In the genomic region with DNA sequence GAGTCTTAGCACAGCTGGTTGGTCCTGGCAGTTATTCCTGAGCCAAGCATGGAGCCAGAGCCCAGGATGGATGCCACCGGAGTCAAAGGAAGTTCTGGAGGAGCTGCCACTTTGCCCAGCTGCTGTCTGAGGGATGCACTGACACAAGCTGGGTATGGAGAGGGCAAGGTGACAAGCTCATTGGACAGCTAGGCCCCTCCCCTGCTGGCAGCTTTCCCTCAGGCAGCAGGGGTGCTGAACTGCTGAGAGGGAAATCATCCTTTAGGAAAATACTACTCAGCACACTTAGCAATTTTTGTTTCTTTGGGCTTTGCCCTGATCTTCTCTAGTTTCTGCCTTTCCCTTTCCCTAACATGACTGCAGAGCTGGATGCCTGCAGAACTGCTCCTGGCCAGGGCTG, we compare ENCODE assay signal across 18 cellular contexts.
A peak's percentile ranks its signal among the peaks of the same experiment; 100 is the strongest.
DNase-seq lines count a peak whose midpoint lies in the region; ATAC-seq and TF ChIP-seq lines count a peak whose summit lies in the region.
"Had no signal": no experiment of that assay in that cellular context is flagged by ENCODE, and none has a peak within 500 bp of the region (broad histone marks: within the 10 kb centered on the region; RNA-seq: fewer than 3 reads in every experiment).

No MANE protein-coding gene starts in this region.

- H3K27me3 ChIP-seq in MM.1S (replicated peaks; ENCODE audit: insufficient read depth, low read length), result no peaks in the 10 kb centered on the region
- H3K27me3 ChIP-seq in neural progenitor cell, result no peaks in the 10 kb centered on the region
- H3K27me3 ChIP-seq: ascending aorta had no signal

- peaks cover 2% of the 10 kb centered on the region for H3K36me3 Mint-ChIP-seq in chondrocyte (ENCODE audit: low read depth)
- no peaks in the 10 kb centered on the region for H3K36me3 Mint-ChIP-seq in neural progenitor cell

- TF ChIP-seq CTCF in MM.1S (IDR thresholded peaks at IDR 0.05; ENCODE audit: low read length) (no peak), chondrocyte (IDR thresholded peaks at IDR 0.05) (no peak), neural progenitor cell (IDR thresholded peaks at IDR 0.05) (no peak)

- ATAC-seq in HG02798 (IDR thresholded peaks at IDR 0.05; ENCODE audit: poor library complexity, unreplicated experiment), result no peak
- ATAC-seq: K562, sciatic nerve had no signal

- H3K79me2 ChIP-seq in MM.1S (ENCODE audit: low read length) (no peaks in the 10 kb centered on the region), neural progenitor cell (ENCODE audit: low read depth) (no peaks in the 10 kb centered on the region)

- H4K20me1 ChIP-seq in MM.1S (ENCODE audit: insufficient read depth, low read length) (no peaks in the 10 kb centered on the region), neural progenitor cell (ENCODE audit: low read depth) (no peaks in the 10 kb centered on the region)

- H3K9me3 ChIP-seq in MM.1S (replicated peaks; ENCODE audit: insufficient read depth, low read length) (no peaks in the 10 kb centered on the region), neural progenitor cell (ENCODE audit: low read depth) (no peaks in the 10 kb centered on the region)
- H3K9me3 ChIP-seq: ascending aorta had no signal

- H3K36me3 ChIP-seq in MM.1S (replicated peaks; ENCODE audit: insufficient read depth, low read length), result no peaks in the 10 kb centered on the region
- H3K36me3 ChIP-seq in neural progenitor cell, result no peaks in the 10 kb centered on the region
- H3K36me3 ChIP-seq: ascending aorta had no signal

- no peak overlapping the region for H3K4me3 Mint-ChIP-seq in chondrocyte (ENCODE audit: unreplicated experiment)
- no peak overlapping the region for H3K4me3 Mint-ChIP-seq in neural progenitor cell
- H3K4me3 Mint-ChIP-seq: activated CD4-positive, alpha-beta memory T cell treated with anti-CD3 and anti-CD28 coated beads, Interleukin-2, amount 10 ng/mL, durations not matched to agents 7 days and 5 days; activated naive CD4-positive, alpha-beta T cell treated with anti-CD3 and anti-CD28 coated beads, Interleukin-2, amount 10 ng/mL, durations not matched to agents 7 days and 5 days; activated T-cell treated with anti-CD3 and anti-CD28 coated beads, Interleukin-2, amount 50 U/mL, for 24 hours had no signal

- H3K9ac ChIP-seq in MM.1S (ENCODE audit: low read length), result no peak overlapping the region
- H3K9ac ChIP-seq in neural progenitor cell, result no peak overlapping the region

- no peaks in the 10 kb centered on the region for H3K27me3 Mint-ChIP-seq in chondrocyte (ENCODE audit: low read depth)
- H3K27me3 Mint-ChIP-seq in neural progenitor cell (ENCODE audit: insufficient read depth, low read depth), result peaks cover 4% of the 10 kb centered on the region
- H3K27me3 Mint-ChIP-seq: activated CD4-positive, alpha-beta memory T cell treated with anti-CD3 and anti-CD28 coated beads, Interleukin-2, amount 10 ng/mL, durations not matched to agents 7 days and 5 days; activated naive CD4-positive, alpha-beta T cell treated with anti-CD3 and anti-CD28 coated beads, Interleukin-2, amount 10 ng/mL, durations not matched to agents 7 days and 5 days; activated T-cell treated with anti-CD3 and anti-CD28 coated beads, Interleukin-2, amount 50 U/mL, for 24 hours had no signal

- H3K4me1 ChIP-seq in MM.1S (ENCODE audit: low read length) (peaks cover 19% of the 10 kb centered on the region), neural progenitor cell (peaks cover 15% of the 10 kb centered on the region)
- H3K4me1 ChIP-seq: ascending aorta had no signal

- peaks cover 21% of the 10 kb centered on the region for H3K4me1 Mint-ChIP-seq in chondrocyte (ENCODE audit: low read depth)
- H3K4me1 Mint-ChIP-seq in neural progenitor cell, result peaks cover 6% of the 10 kb centered on the region
- H3K4me1 Mint-ChIP-seq: activated CD4-positive, alpha-beta memory T cell treated with anti-CD3 and anti-CD28 coated beads, Interleukin-2, amount 10 ng/mL, durations not matched to agents 7 days and 5 days had no signal

- H3K9me3 Mint-ChIP-seq in chondrocyte (ENCODE audit: low read depth) (no peaks in the 10 kb centered on the region), neural progenitor cell (no peaks in the 10 kb centered on the region)
- H3K9me3 Mint-ChIP-seq: activated CD4-positive, alpha-beta memory T cell treated with anti-CD3 and anti-CD28 coated beads, Interleukin-2, amount 10 ng/mL, durations not matched to agents 7 days and 5 days; activated naive CD4-positive, alpha-beta T cell treated with anti-CD3 and anti-CD28 coated beads, Interleukin-2, amount 10 ng/mL, durations not matched to agents 7 days and 5 days; activated T-cell treated with anti-CD3 and anti-CD28 coated beads, Interleukin-2, amount 50 U/mL, for 24 hours had no signal

- DNase-seq in NCI-H524 (lab: John Stamatoyannopoulos, UW) (peak; percentile 29 to 71), NCI-H524 treated with DMSO at 0.1 percent for 48 hours (lab: John Stamatoyannopoulos, UW) (no peak), MM.1S (no peak), chondrocyte (ENCODE audit: low spot score) (no peak), pons (ENCODE audit: low spot score) (peak; percentile 20), neural progenitor cell (ENCODE audit: low spot score) (no peak), amygdala (lab: John Stamatoyannopoulos, UW) (no peak)
- DNase-seq: activated CD4-positive, alpha-beta memory T cell treated with anti-CD3 and anti-CD28 coated beads, Interleukin-2, amount 10 ng/mL, durations not matched to agents 7 days and 5 days; activated naive CD4-positive, alpha-beta T cell treated with anti-CD3 and anti-CD28 coated beads, Interleukin-2, amount 10 ng/mL, durations not matched to agents 7 days and 5 days; activated T-cell treated with anti-CD3 and anti-CD28 coated beads, Interleukin-2, amount 50 U/mL, for 24 hours; erythroblast; foreskin melanocyte; NCI-H2107 had no signal

- no peak overlapping the region for H3K4me3 ChIP-seq in MM.1S (ENCODE audit: low read length)
- H3K4me3 ChIP-seq in neural progenitor cell, result no peak overlapping the region
- H3K4me3 ChIP-seq: ascending aorta, K562 had no signal

- no peaks in the 10 kb centered on the region for H3K9me2 ChIP-seq in MM.1S (replicated peaks; ENCODE audit: insufficient read depth, low read length)

- H3F3A ChIP-seq in MM.1S (ENCODE audit: insufficient read depth, low read length) (no peaks in the 10 kb centered on the region), neural progenitor cell (ENCODE audit: low read depth) (peaks cover 5% of the 10 kb centered on the region)

- H2AFZ ChIP-seq in MM.1S (ENCODE audit: low read length) (no peak overlapping the region), neural progenitor cell (replicated peaks) (no peak overlapping the region)

- H3K27ac ChIP-seq in MM.1S (ENCODE audit: low read length) (no peak overlapping the region), neural progenitor cell (no peak overlapping the region)
- H3K27ac ChIP-seq: ascending aorta, C4-2B had no signal

- H3K27ac Mint-ChIP-seq in chondrocyte (ENCODE audit: unreplicated experiment) (peak overlapping the region; percentile 39), neural progenitor cell (no peak overlapping the region)
- H3K27ac Mint-ChIP-seq: activated CD4-positive, alpha-beta memory T cell treated with anti-CD3 and anti-CD28 coated beads, Interleukin-2, amount 10 ng/mL, durations not matched to agents 7 days and 5 days; activated T-cell treated with anti-CD3 and anti-CD28 coated beads, Interleukin-2, amount 50 U/mL, for 24 hours had no signal

- H3K4me2 ChIP-seq in MM.1S (ENCODE audit: low read depth, low read length), result peak overlapping the region; percentile 5; the same call in 1 of the 2 replicates
- H3K4me2 ChIP-seq in neural progenitor cell, result no peak overlapping the region

Comparison
In these comparisons a context has a peak if more than half of its experiments do, and no peak if none do; other contexts are left out.
1. DNase-seq: peak in NCI-H524 (2 of 2) and pons (single experiment); none in NCI-H524 treated with DMSO at 0.1 percent for 48 hours (single experiment), MM.1S (single experiment), chondrocyte (single experiment), neural progenitor cell (single experiment) and amygdala (0 of 56).